Comparison of ENCODE assay signal across 9 cellular contexts in the genomic region with DNA sequence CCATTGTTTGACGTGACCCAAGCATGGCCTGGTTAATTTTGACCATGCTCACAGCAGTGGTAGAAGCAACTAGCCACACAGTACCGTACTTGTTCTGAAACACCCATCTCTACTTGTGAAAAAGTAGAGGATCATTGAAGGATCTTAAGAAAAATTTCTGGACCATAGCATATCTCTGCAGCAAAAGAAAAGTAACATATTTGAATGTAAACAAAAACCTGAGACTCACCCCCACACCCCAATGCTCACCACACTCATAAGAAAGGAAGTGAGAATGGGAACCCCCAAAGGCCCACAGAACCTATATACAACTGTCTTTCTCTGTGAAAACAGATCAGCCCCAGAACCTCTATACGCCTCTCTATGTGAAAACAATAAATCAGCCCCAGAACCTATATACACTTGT. TPM values are rescaled to one million over a fixed set of nuclear protein-coding genes. Genes with fewer than 3 reads are reported as not detected.
DNase-seq lines count a peak whose midpoint lies in the region; ATAC-seq, FAIRE-seq and TF ChIP-seq lines count a peak whose summit lies in the region.
"Had no signal": no experiment of that assay in that cellular context is flagged by ENCODE, and none has a peak within 500 bp of the region (broad histone marks: within the 10 kb centered on the region; RNA-seq: fewer than 3 reads in every experiment).

No MANE protein-coding gene starts in this region.

- CTCF ChIA-PET in K562 (lab: Yijun Ruan, JAX; ENCODE audit: low intra/inter-chr PET ratio): no interaction called here

- H3K27me3 ChIP-seq in K562 (ENCODE audit: control insufficient read depth in 2 of 2, insufficient read depth in 2 of 2, low read length in 2 of 2) (no peaks in the 10 kb centered on the region), brain microvascular endothelial cell (replicated peaks) (no peaks in the 10 kb centered on the region)

- no peak overlapping the region for H3K9ac ChIP-seq in K562 (ENCODE audit: insufficient read depth in 1 of 2, low read depth in 2 of 2, low read length in 2 of 2)

- POLR2A ChIA-PET in K562 (lab: Yijun Ruan, JAX): interaction anchor here (1.0 to 1.2 kb wide), 2 partner anchors 8 to 11 kb away, joined by 3 to 5 read pairs; no protein-coding TSS in a partner anchor

- H3K4me3 ChIP-seq in K562 (no peak overlapping the region), brain microvascular endothelial cell (ENCODE audit: low read depth, low read length) (no peak overlapping the region)

- no peak overlapping the region for H3K4me2 ChIP-seq in K562 (ENCODE audit: insufficient read depth, low read length)

- H3K9me3 ChIP-seq in K562 (replicated peaks; ENCODE audit: control insufficient read depth, insufficient read depth, low read depth, low read length): no peaks in the 10 kb centered on the region

- TF ChIP-seq RAD21 in K562 (CRISPR knock-in tag; conservative IDR thresholded peaks at IDR 0.05 in 1 of 2, IDR thresholded peaks at IDR 0.05 in 1 of 2): no peak

- ATAC-seq in GM18520 (IDR thresholded peaks at IDR 0.05; ENCODE audit: unreplicated experiment): peak; percentile 56
- peak; percentile 63 for ATAC-seq in GM21423 (IDR thresholded peaks at IDR 0.05; ENCODE audit: unreplicated experiment)
- peak; percentile 62 for ATAC-seq in HG03103 (IDR thresholded peaks at IDR 0.05; ENCODE audit: low read depth, unreplicated experiment)
- no peak for ATAC-seq in K562

- H3K4me1 ChIP-seq in K562 (replicated peaks in 1 of 2; ENCODE audit: control insufficient read depth in 2 of 2, insufficient read depth in 2 of 2, low read length in 2 of 2): peaks cover 8 to 15% of the 10 kb centered on the region in 2 experiments; a peak in 3 of 5 replicates

- no peak for TF ChIP-seq EP300 in K562 (IDR thresholded peaks at IDR 0.05; ENCODE audit: low read length)

- H4K20me1 ChIP-seq in K562 (replicated peaks; ENCODE audit: control insufficient read depth, insufficient read depth, low read length): no peaks in the 10 kb centered on the region

- peak overlapping the region; percentile 44 for H2AFZ ChIP-seq in K562 (ENCODE audit: low read depth, low read length)

- TF ChIP-seq CTCF in K562 (IDR thresholded peaks at IDR 0.05 in 2 of 3, conservative IDR thresholded peaks at IDR 0.05 in 1 of 3; ENCODE audit: insufficient read depth in 2 of 3, low read depth in 1 of 3, low read length in 3 of 3) (no peak), brain microvascular endothelial cell (IDR thresholded peaks at IDR 0.05; ENCODE audit: low read depth, low read length, missing control alignments) (no peak)

- no peaks in the 10 kb centered on the region for H3K9me1 ChIP-seq in K562 (ENCODE audit: control insufficient read depth, insufficient read depth, low read length)

- DNase-seq in K562 (ENCODE audit: extremely low read depth in 1 of 4, low spot score in 3 of 4) (no peak), brain microvascular endothelial cell (no peak), ACHN (no peak), NCI-H510A (lab: John Stamatoyannopoulos, UW) (no peak), GF-D8 (lab: John Stamatoyannopoulos, UW) (no peak)
- DNase-seq: activated naive CD4-positive, alpha-beta T cell had no signal

- H3K27ac ChIP-seq in K562 (ENCODE audit: extremely low read depth, low read depth, low read length) (no peak overlapping the region), brain microvascular endothelial cell (no peak overlapping the region)

- in situ Hi-C loops in K562 (cut with MboI) (no loop called here), brain microvascular endothelial cell (cut with HindIII; ENCODE audit: low pct_ligation_motif_present, low sequenced_read_pairs) (no loop called here), ACHN (cut with HindIII; ENCODE audit: low pct_ligation_motif_present, low pct_unique_long_range_greater_than_20kb, low sequenced_read_pairs) (no loop called here)

- TF ChIP-seq POLR2A in K562 (conservative IDR thresholded peaks at IDR 0.05): no peak

- no peaks in the 10 kb centered on the region for H3K79me2 ChIP-seq in K562 (ENCODE audit: control insufficient read depth, insufficient read depth, low read length)

- intact Hi-C loops in K562 (cut with micrococcal nuclease): no loop called here

- 81% methylated on average over 3 of the region's 3 CpGs for whole genome bisulfite sequencing in K562 (ENCODE audit: insufficient coverage, low coverage, missing lambda C conversion rate)

- no peak for FAIRE-seq in K562 (lab: Jason Lieb, UNC)

- H3K36me3 ChIP-seq in K562 (ENCODE audit: control insufficient read depth, insufficient read depth, low read length): no peaks in the 10 kb centered on the region
- H3K36me3 ChIP-seq in brain microvascular endothelial cell (replicated peaks): no peaks in the 10 kb centered on the region

- no TSS peak for BruUV-seq in K562 (replicated peaks; lab: Mats Ljungman, UMichigan)

TF ChIP-seq in K562, 482 proteins besides CTCF, POLR2A, EP300 and RAD21:
- TF ChIP-seq MYNN (IDR thresholded peaks at IDR 0.05) (no peak), MYNN (CRISPR knock-in tag; IDR thresholded peaks at IDR 0.05) (no peak)
TF ChIP-seq in K562: peak in this region for 0.

RNA-seq across cellular contexts. Expression of gene TFRC, which starts 33.8 kb away (rescaled TPM):
- total RNA-seq in K562 (2011; cell fraction: chromatin; rRNA removed; ENCODE audit: low replicate concordance): 1,487 and 3,369 TPM in 2 replicates
- 1,103 and 1,251 TPM in 2 replicates for total RNA-seq in K562 (2011; cell fraction: nucleolus; rRNA removed)
- total RNA-seq in K562 (2011; cell fraction: nucleoplasm; rRNA removed): 1,578 and 1,589 TPM in 2 replicates
- total RNA-seq in K562 (2014; rRNA removed) (303 and 478 TPM in 2 replicates), K562 (2014; rRNA removed; fragmentation: Illumina TruSeq; extraction: Trizol) (468 and 534 TPM in 2 replicates), K562 (2015; rRNA removed; fragmentation: Illumina TruSeq; extraction: Trizol) (310 and 332 TPM in 2 replicates), K562 (2021) (450 and 470 TPM in 2 replicates)
- polyA plus RNA-seq in K562 (2011; rRNA removed) (521 and 679 TPM in 2 replicates), K562 (2014; fragmentation: Illumina TruSeq; extraction: Trizol) (239 and 256 TPM in 2 replicates), K562 (2014; fragmentation: Nextera tagmentation; extraction: Ambion mirVana) (100 to 1,000 TPM; 149 to 308 TPM), K562 (2014; rRNA removed) (241 and 268 TPM in 2 replicates)
- polyA plus RNA-seq in K562 (2011; cell fraction: cytosol; rRNA removed): 104 and 238 TPM in 2 replicates
- polyA plus RNA-seq in K562 (2011; cell fraction: nucleus; rRNA removed): 454 and 755 TPM in 2 replicates
- polyA plus RNA-seq in K562 (2012): 166 and 406 TPM in 2 replicates
- 2,244 and 2,897 TPM in 2 replicates for polyA minus RNA-seq in K562 (2011; rRNA and poly(A)+ RNA removed)
- polyA minus RNA-seq in K562 (2011; cell fraction: cytosol; rRNA and poly(A)+ RNA removed): 425 and 493 TPM in 2 replicates
- polyA minus RNA-seq in K562 (2011; cell fraction: nucleus; rRNA and poly(A)+ RNA removed): 581 and 964 TPM in 2 replicates
